In the genomic region with DNA sequence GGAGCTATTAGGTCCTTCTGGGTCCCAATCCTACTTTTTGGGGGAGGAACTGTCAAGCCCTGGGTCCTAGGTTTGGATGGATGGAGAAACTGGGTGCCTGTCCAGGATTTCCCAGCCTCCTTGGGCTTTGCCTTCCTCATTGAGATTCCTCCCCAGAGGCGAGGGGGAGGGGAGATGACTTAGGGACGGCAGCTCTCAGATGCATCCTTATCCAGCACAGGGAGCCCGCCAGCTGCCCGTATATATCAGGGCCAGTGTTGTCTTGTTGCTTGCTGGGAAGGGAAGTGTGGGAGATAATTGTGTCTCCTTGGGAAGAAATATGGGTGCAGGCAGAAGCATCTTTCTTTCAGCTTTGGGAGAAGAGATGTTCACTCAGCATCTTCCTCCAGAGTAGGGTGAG, we compare ENCODE assay signal across 15 cellular contexts. TPM values are rescaled to one million over a fixed set of nuclear protein-coding genes. Genes with fewer than 3 reads are reported as not detected.
"Had no signal": no experiment of that assay in that cellular context is flagged by ENCODE, and none has a peak within 500 bp of the region (broad histone marks: within the 10 kb centered on the region; RNA-seq: fewer than 3 reads in every experiment).

No MANE protein-coding gene starts in this region.

RNA-seq across cellular contexts. Expression of gene DYTN, which starts 3.0 kb away (rescaled TPM):
- total RNA-seq: activated B cell treated with CpG ODN at 0.5 μM for 24 hours; activated CD4-positive, alpha-beta memory T cell treated with anti-CD3 and anti-CD28 coated beads for 36 hours; activated CD4-positive, alpha-beta memory T cell treated with anti-CD3 and anti-CD28 coated beads, Interleukin-2, amount 10 ng/mL, durations not matched to agents 7 days and 5 days; activated CD4-positive, alpha-beta T cell treated with anti-CD3 and anti-CD28 coated beads for 36 hours; activated CD4-positive, alpha-beta T cell treated with anti-CD3 and anti-CD28 coated beads, Interleukin-2, amount 10 ng/mL, durations not matched to agents 24 days and 14 days; activated CD4-positive, alpha-beta T cell treated with anti-CD3 and anti-CD28 coated beads, Interleukin-2, amount 10 ng/mL, durations not matched to agents 7 days and 5 days; activated CD8-positive, alpha-beta memory T cell treated with anti-CD3 and anti-CD28 coated beads for 36 hours; activated CD8-positive, alpha-beta memory T cell treated with anti-CD3 and anti-CD28 coated beads, Interleukin-2, amount 10 ng/mL, durations not matched to agents 7 days and 5 days; activated CD8-positive, alpha-beta T cell treated with anti-CD3 and anti-CD28 coated beads for 36 hours; activated CD8-positive, alpha-beta T cell treated with anti-CD3 and anti-CD28 coated beads, Interleukin-2, amount 10 ng/mL, durations not matched to agents 7 days and 5 days; T-cell; T-helper 1 cell treated with Interleukin-12 subunit alpha and Interleukin-12 subunit beta and Interleukin-4 antibody, amounts not matched to agents 30 ng/mL and 1 ng/mL, for 36 hours; T-helper 2 cell treated with Interferon-gamma antibody and Interleukin-4, amounts not matched to agents 100 ng/mL and 5 ng/mL, for 36 hours; WTC11 had no signal

RNA-seq across cellular contexts. Expression of gene MDH1B, which starts 49.9 kb away (rescaled TPM):
- total RNA-seq: activated B cell treated with CpG ODN at 0.5 μM for 24 hours, T-helper 17 cell had no signal
